ENCODE assay signal across 1 cellular context in the genomic region with DNA sequence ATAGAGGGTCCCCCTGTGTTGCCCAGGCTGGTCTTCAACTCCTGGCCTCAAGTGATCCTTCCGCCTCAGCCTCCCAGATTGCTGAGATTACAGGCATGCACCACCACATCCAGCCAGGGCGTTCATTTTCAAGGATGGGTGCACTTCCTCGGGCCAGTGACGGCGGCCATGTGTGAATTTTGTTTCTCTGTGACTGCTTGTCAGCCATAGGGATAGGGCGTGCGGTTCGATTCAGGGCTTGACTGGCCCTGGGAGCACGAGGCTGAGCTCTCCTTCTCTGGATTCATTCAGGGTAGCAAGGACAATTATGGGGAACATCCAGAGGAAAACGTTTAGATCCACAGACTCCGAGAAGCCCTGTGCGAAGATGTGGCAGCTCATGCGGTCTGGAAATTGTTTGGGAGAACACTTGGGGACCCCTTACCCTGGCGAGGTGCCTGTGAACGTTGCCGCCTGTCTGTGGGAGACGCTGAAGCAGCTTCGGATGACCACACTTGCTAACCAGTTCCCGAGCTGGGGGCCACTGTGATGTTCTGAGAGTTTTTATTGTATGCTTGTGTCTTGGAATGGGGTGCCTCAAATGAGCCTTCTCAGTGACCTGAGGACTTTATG.
TF ChIP-seq lines count a peak whose summit lies in the region.

No MANE protein-coding gene starts in this region.

TF ChIP-seq in IMR-90, 13 proteins besides CTCF, POLR2A, EP300 and RAD21:
- TF ChIP-seq, protein P1, sequence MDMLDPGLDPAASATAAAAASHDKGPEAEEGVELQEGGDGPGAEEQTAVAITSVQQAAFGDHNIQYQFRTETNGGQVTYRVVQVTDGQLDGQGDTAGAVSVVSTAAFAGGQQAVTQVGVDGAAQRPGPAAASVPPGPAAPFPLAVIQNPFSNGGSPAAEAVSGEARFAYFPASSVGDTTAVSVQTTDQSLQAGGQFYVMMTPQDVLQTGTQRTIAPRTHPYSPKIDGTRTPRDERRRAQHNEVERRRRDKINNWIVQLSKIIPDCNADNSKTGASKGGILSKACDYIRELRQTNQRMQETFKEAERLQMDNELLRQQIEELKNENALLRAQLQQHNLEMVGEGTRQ (IDR thresholded peaks at IDR 0.05; ENCODE audit: low read depth, low read length), result no peak
- TF ChIP-seq CHD1 (IDR thresholded peaks at IDR 0.05; ENCODE audit: low read depth, low read length) (no peak), RFX5 (IDR thresholded peaks at IDR 0.05; ENCODE audit: low read depth, low read length) (no peak), FOS (IDR thresholded peaks at IDR 0.05; ENCODE audit: low read depth, low read length) (no peak)
